ENCODE assay signal across 16 cellular contexts in genomic region chr1:9252999-9253398, GRCh38. TPM values are rescaled to one million over a fixed set of nuclear protein-coding genes. Genes with fewer than 3 reads are reported as not detected.
DNase-seq lines count a peak whose midpoint lies in the region; ATAC-seq and TF ChIP-seq lines count a peak whose summit lies in the region.
"Had no signal": no experiment of that assay in that cellular context is flagged by ENCODE, and none has a peak within 500 bp of the region (broad histone marks: within the 10 kb centered on the region; RNA-seq: fewer than 3 reads in every experiment).

No MANE protein-coding gene starts in this region.

- peak overlapping the region; percentile 44 for H3K27ac Mint-ChIP-seq in Caco-2 (ENCODE audit: unreplicated experiment)
- peak overlapping the region; percentile 30 for H3K27ac Mint-ChIP-seq in neural progenitor cell
- no peak overlapping the region for H3K27ac Mint-ChIP-seq in naive thymus-derived CD4-positive, alpha-beta T cell
- H3K27ac Mint-ChIP-seq: activated CD4-positive, alpha-beta memory T cell treated with anti-CD3 and anti-CD28 coated beads for 36 hours; activated T-helper 2 cell treated with anti-CD3 and anti-CD28 coated beads, Interferon-gamma antibody, Interleukin-2, Interleukin-4, amounts not matched to agents 10 μg/mL and 5 μg/mL and 100 μg/mL, durations not matched to agents 14 hours and 24 hours and 36 hours had no signal

- intact Hi-C loops in Caco-2 (cut with micrococcal nuclease; ENCODE audit: unreplicated experiment) (no loop called here), left ventricle myocardium inferior (cut with micrococcal nuclease) (no loop called here)
- intact Hi-C loops in naive thymus-derived CD4-positive, alpha-beta T cell (cut with micrococcal nuclease) = no loop called here

- H3K27ac ChIP-seq in left ventricle myocardium inferior (replicated peaks) = peak overlapping the region; percentile 97
- H3K27ac ChIP-seq in neural progenitor cell = peak overlapping the region; percentile 76
- no peak overlapping the region for H3K27ac ChIP-seq in naive thymus-derived CD4-positive, alpha-beta T cell (ENCODE audit: low read depth, low read length)
- H3K27ac ChIP-seq: neutrophil had no signal

- H3K4me3 ChIP-seq in Caco-2 (ENCODE audit: low read depth, low read length) (no peak overlapping the region), left ventricle myocardium inferior (no peak overlapping the region), neural progenitor cell (peak overlapping the region; percentile 30)
- H3K4me3 ChIP-seq in naive thymus-derived CD4-positive, alpha-beta T cell (ENCODE audit: low read length) = no peak overlapping the region
- H3K4me3 ChIP-seq: skin epidermis had no signal

- peak overlapping the region; percentile 75 for H3K4me2 ChIP-seq in neural progenitor cell

- 0 out of 2 replicates have a peak, but pooled peaks cover under 1% of the 10 kb centered on the region for H3K9me3 ChIP-seq in Caco-2
- H3K9me3 ChIP-seq in left ventricle myocardium inferior (replicated peaks) = no peaks in the 10 kb centered on the region
- no peaks in the 10 kb centered on the region for H3K9me3 ChIP-seq in neural progenitor cell (ENCODE audit: low read depth)
- H3K9me3 ChIP-seq in naive thymus-derived CD4-positive, alpha-beta T cell (ENCODE audit: control insufficient read depth in 2 of 3, low read length in 3 of 3) = no peaks in the 10 kb centered on the region
- H3K9me3 ChIP-seq: neutrophil had no signal

- ATAC-seq in naive thymus-derived CD4-positive, alpha-beta T cell = no peak
- no peak for ATAC-seq in HG03439 (IDR thresholded peaks at IDR 0.05; ENCODE audit: unreplicated experiment)

- no peak overlapping the region for H2AFZ ChIP-seq in neural progenitor cell (replicated peaks)

- DNase-seq in Caco-2 = no peak
- peak; percentile 95 for DNase-seq in NCI-H2227 treated with DMSO at 0.1 percent for 48 hours (lab: John Stamatoyannopoulos, UW)
- no peak for DNase-seq in left ventricle myocardium inferior
- DNase-seq in neural progenitor cell (ENCODE audit: low spot score) = peak; percentile 92
- DNase-seq in GM20000 (ENCODE audit: low spot score) = no peak
- DNase-seq in naive thymus-derived CD4-positive, alpha-beta T cell = no peak
- DNase-seq in T-helper 9 cell = no peak
- DNase-seq: activated CD4-positive, alpha-beta memory T cell treated with anti-CD3 and anti-CD28 coated beads for 36 hours; HCEC 1CT; MM.1S; NK-92 treated with Interleukin-12 subunit alpha and Interleukin-12 subunit beta, amount 100 ng/mL, for 24 hours; SHP77 had no signal

- H3K36me3 ChIP-seq in Caco-2 (ENCODE audit: control insufficient read depth, insufficient read depth, low read length) (no peaks in the 10 kb centered on the region), left ventricle myocardium inferior (peaks cover 15% of the 10 kb centered on the region), neural progenitor cell (no peaks in the 10 kb centered on the region)
- peaks cover 0 to 20% (median 0%) of the 10 kb centered on the region in 3 experiments for H3K36me3 ChIP-seq in naive thymus-derived CD4-positive, alpha-beta T cell (ENCODE audit: control insufficient read depth in 2 of 3, insufficient read depth in 3 of 3, low read length in 3 of 3)

- H4K20me1 ChIP-seq in neural progenitor cell (ENCODE audit: low read depth) = peaks cover 57% of the 10 kb centered on the region

- H3K79me2 ChIP-seq in neural progenitor cell (ENCODE audit: low read depth) = no peaks in the 10 kb centered on the region

- no peak for TF ChIP-seq CTCF in Caco-2 (IDR thresholded peaks at IDR 0.05; ENCODE audit: insufficient read depth in 1 of 2, low read depth in 1 of 2, low read length in 1 of 2, severe bottlenecking in 1 of 2, unreplicated experiment in 1 of 2)
- no peak for TF ChIP-seq CTCF in left ventricle myocardium inferior (IDR thresholded peaks at IDR 0.05; ENCODE audit: borderline replicate concordance)
- TF ChIP-seq CTCF in neural progenitor cell (IDR thresholded peaks at IDR 0.05) = no peak
- TF ChIP-seq CTCF in GM20000 (IDR thresholded peaks at IDR 0.05; ENCODE audit: extremely low read depth, missing control alignments) = no peak

- H3K9me3 Mint-ChIP-seq in Caco-2 (ENCODE audit: unreplicated experiment) (no peaks in the 10 kb centered on the region), neural progenitor cell (peaks cover 4% of the 10 kb centered on the region)
- H3K9me3 Mint-ChIP-seq in naive thymus-derived CD4-positive, alpha-beta T cell = peaks cover 0 to under 1% (median 0%) of the 10 kb centered on the region in 11 donors

- H3K4me1 ChIP-seq in Caco-2 (peaks cover 27% of the 10 kb centered on the region), left ventricle myocardium inferior (peaks cover 72% of the 10 kb centered on the region), neural progenitor cell (peaks cover 67% of the 10 kb centered on the region)
- H3K4me1 ChIP-seq in naive thymus-derived CD4-positive, alpha-beta T cell (ENCODE audit: control insufficient read depth in 2 of 2, insufficient read depth in 2 of 2, low read length in 2 of 2) = no peaks in the 10 kb centered on the region

- H3K9ac ChIP-seq in neural progenitor cell = no peak overlapping the region

- POLR2A ChIA-PET in Caco-2 (lab: Charles Lee) = interaction anchor here (0.6 kb wide), 1 partner anchor 16 kb away, joined by 11 read pairs; no protein-coding TSS in a partner anchor
- POLR2A ChIA-PET in naive thymus-derived CD4-positive, alpha-beta T cell (lab: Charles Lee) = interaction anchor here (0.6 kb wide), 1 partner anchor 19 kb away, joined by 4 read pairs; no protein-coding TSS in a partner anchor

- CTCF ChIA-PET in Caco-2 (lab: Charles Lee) = no interaction called here
- CTCF ChIA-PET in naive thymus-derived CD4-positive, alpha-beta T cell (lab: Charles Lee) = interaction anchor here (1.3 kb wide), 1 partner anchor 29 kb away, joined by 3 read pairs; no protein-coding TSS in a partner anchor

- no TSS peak for BruUV-seq in Caco-2 (replicated peaks; lab: Mats Ljungman, UMichigan)

- H3K36me3 Mint-ChIP-seq in Caco-2 (ENCODE audit: insufficient read depth, unreplicated experiment) = no peaks in the 10 kb centered on the region
- peaks cover 16% of the 10 kb centered on the region for H3K36me3 Mint-ChIP-seq in neural progenitor cell
- peaks cover 0 to 28% (median 9%) of the 10 kb centered on the region in 5 donors for H3K36me3 Mint-ChIP-seq in naive thymus-derived CD4-positive, alpha-beta T cell

- peaks cover 44% of the 10 kb centered on the region for H3F3A ChIP-seq in neural progenitor cell (ENCODE audit: low read depth)

- H3K4me1 Mint-ChIP-seq in Caco-2 (ENCODE audit: low read depth, unreplicated experiment) (peaks cover 21% of the 10 kb centered on the region), neural progenitor cell (peaks cover 58% of the 10 kb centered on the region)
- H3K4me1 Mint-ChIP-seq in naive thymus-derived CD4-positive, alpha-beta T cell = peaks cover 11 to 43% (median 24%) of the 10 kb centered on the region in 7 donors

- H3K27me3 ChIP-seq in Caco-2 (replicated peaks; ENCODE audit: control insufficient read depth, insufficient read depth, low read length) (no peaks in the 10 kb centered on the region), left ventricle myocardium inferior (ENCODE audit: low read depth) (no peaks in the 10 kb centered on the region), neural progenitor cell (peaks cover 15% of the 10 kb centered on the region)
- H3K27me3 ChIP-seq in naive thymus-derived CD4-positive, alpha-beta T cell (ENCODE audit: control insufficient read depth in 2 of 2, insufficient read depth in 2 of 2, low read length in 2 of 2) = no peaks in the 10 kb centered on the region
- H3K27me3 ChIP-seq: neutrophil had no signal

- H3K4me3 Mint-ChIP-seq in Caco-2 (ENCODE audit: unreplicated experiment) (no peak overlapping the region), neural progenitor cell (peak overlapping the region; percentile 72)
- no peak overlapping the region for H3K4me3 Mint-ChIP-seq in naive thymus-derived CD4-positive, alpha-beta T cell
- H3K4me3 Mint-ChIP-seq: activated CD4-positive, alpha-beta memory T cell treated with anti-CD3 and anti-CD28 coated beads for 36 hours had no signal

- H3K27me3 Mint-ChIP-seq in Caco-2 (ENCODE audit: insufficient read depth, unreplicated experiment) (no peaks in the 10 kb centered on the region), neural progenitor cell (ENCODE audit: insufficient read depth, low read depth) (peaks cover 30% of the 10 kb centered on the region)
- no peaks in the 10 kb centered on the region for H3K27me3 Mint-ChIP-seq in naive thymus-derived CD4-positive, alpha-beta T cell
- H3K27me3 Mint-ChIP-seq: activated CD4-positive, alpha-beta memory T cell treated with anti-CD3 and anti-CD28 coated beads for 36 hours had no signal

RNA-seq across cellular contexts. Expression of gene H6PD, which starts 18.4 kb away (rescaled TPM):
- total RNA-seq in Caco-2 (2022) = 10.1 and 13.0 TPM in 2 replicates
- total RNA-seq in left ventricle myocardium inferior = 21.9 TPM
- total RNA-seq in neural progenitor cell (ENCODE audit: low replicate concordance) = 6.0 and 15.2 TPM in 2 replicates
- 10 to 100 TPM; 18.6 to 27.6 (median 19.8) TPM for total RNA-seq in naive thymus-derived CD4-positive, alpha-beta T cell
- 10 to 100 TPM; 12.1 to 17.4 TPM for polyA plus RNA-seq in naive thymus-derived CD4-positive, alpha-beta T cell

RNA-seq across cellular contexts. Expression of gene SPSB1, which starts 39.7 kb away (rescaled TPM):
- 12.8 and 18.2 TPM in 2 replicates for total RNA-seq in Caco-2 (2022)
- 17.6 TPM for total RNA-seq in left ventricle myocardium inferior
- total RNA-seq in neural progenitor cell (ENCODE audit: low replicate concordance) = 2.8 and 7.1 TPM in 2 replicates
- total RNA-seq in naive thymus-derived CD4-positive, alpha-beta T cell = 10 to 100 TPM in 1 of 5 experiments, 1 to 10 TPM in 4; 1.8 to 10.3 (median 1.9) TPM
- 1 to 10 TPM; 1.4 to 2.8 TPM for polyA plus RNA-seq in naive thymus-derived CD4-positive, alpha-beta T cell

Comparison
In these comparisons a context has a peak if more than half of its experiments do, and no peak if none do; other contexts are left out.
1. DNase-seq: peak in NCI-H2227 treated with DMSO at 0.1 percent for 48 hours (single experiment) and neural progenitor cell (single experiment); none in Caco-2 (0 of 2), left ventricle myocardium inferior (single experiment), GM20000 (single experiment), naive thymus-derived CD4-positive, alpha-beta T cell (0 of 9) and T-helper 9 cell (single experiment).
2. H3K27ac Mint-ChIP-seq: peak in Caco-2 (single experiment) and neural progenitor cell (single experiment); none in naive thymus-derived CD4-positive, alpha-beta T cell (0 of 9).